In genomic region chr5:67065697-67066096, GRCh38 we compare ENCODE assay signal across 15 cellular contexts.
DNase-seq lines count a peak whose midpoint lies in the region; ATAC-seq and TF ChIP-seq lines count a peak whose summit lies in the region.
"Had no signal": no experiment of that assay in that cellular context is flagged by ENCODE, and none has a peak within 500 bp of the region (broad histone marks: within the 10 kb centered on the region; RNA-seq: fewer than 3 reads in every experiment).

No MANE protein-coding gene starts in this region.

- H3K9me3 ChIP-seq in DND-41 (ENCODE audit: insufficient read depth, low read length, severe bottlenecking) = no peaks in the 10 kb centered on the region
- H3K9me3 ChIP-seq in OCI-LY3 (ENCODE audit: insufficient read depth, low read length) = no peaks in the 10 kb centered on the region
- no peaks in the 10 kb centered on the region for H3K9me3 ChIP-seq in left lung
- H3K9me3 ChIP-seq: BLaER1 treated with 17β-estradiol and CSF1 and Interleukin-3, amounts not matched to agents 10 nM and 100 nM; SJCRH30 had no signal

- no peak for DNase-seq in activated CD4-positive, alpha-beta T cell treated with anti-CD3 and anti-CD28 coated beads for 36 hours
- no peak for DNase-seq in activated CD4-positive, alpha-beta T cell treated with anti-CD3 and anti-CD28 coated beads for 1 hour
- DNase-seq in DND-41 (no peak), left lung (no peak)
- DNase-seq: NCI-H2171, NCI-H446 treated with DMSO at 0.1 percent for 48 hours, NCI-H748 treated with DMSO at 0.1 percent for 48 hours, PC-3 had no signal

- H3K27me3 ChIP-seq in DND-41 (ENCODE audit: insufficient read depth, low read length, poor library complexity) (no peaks in the 10 kb centered on the region), OCI-LY3 (ENCODE audit: low read depth, low read length) (no peaks in the 10 kb centered on the region; the same call in 1 of the 2 replicates), left lung (no peaks in the 10 kb centered on the region)
- H3K27me3 ChIP-seq: BLaER1 treated with 17β-estradiol and CSF1 and Interleukin-3, amounts not matched to agents 10 nM and 100 nM; SJCRH30 had no signal

- H2AFZ ChIP-seq in DND-41 (ENCODE audit: low read depth, low read length) (no peak overlapping the region), OCI-LY3 (ENCODE audit: low read depth, low read length) (no peak overlapping the region)

- H3K36me3 Mint-ChIP-seq in activated CD4-positive, alpha-beta T cell treated with anti-CD3 and anti-CD28 coated beads for 36 hours (ENCODE audit: low read depth) = peaks cover 12% of the 10 kb centered on the region
- H3K36me3 Mint-ChIP-seq in stimulated activated memory B cell treated with anti-CD40 and anti-IgM and Interleukin-4, amounts not matched to agents 10 μg/mL and 1 μg/mL and 100 μg/mL, for 72 hours = peaks cover 14% of the 10 kb centered on the region

- peaks cover 26% of the 10 kb centered on the region for H3K4me1 Mint-ChIP-seq in activated CD4-positive, alpha-beta T cell treated with anti-CD3 and anti-CD28 coated beads for 36 hours
- H3K4me1 Mint-ChIP-seq in stimulated activated memory B cell treated with anti-CD40 and anti-IgM and Interleukin-4, amounts not matched to agents 10 μg/mL and 1 μg/mL and 100 μg/mL, for 72 hours = no peaks in the 10 kb centered on the region

- no peaks in the 10 kb centered on the region for H3K9me3 Mint-ChIP-seq in activated CD4-positive, alpha-beta T cell treated with anti-CD3 and anti-CD28 coated beads for 36 hours (ENCODE audit: low read depth)
- H3K9me3 Mint-ChIP-seq in stimulated activated memory B cell treated with anti-CD40 and anti-IgM and Interleukin-4, amounts not matched to agents 10 μg/mL and 1 μg/mL and 100 μg/mL, for 72 hours = no peaks in the 10 kb centered on the region

- no peaks in the 10 kb centered on the region for H3K79me2 ChIP-seq in DND-41 (ENCODE audit: insufficient read depth, low read length)
- no peaks in the 10 kb centered on the region for H3K79me2 ChIP-seq in OCI-LY3 (ENCODE audit: low read length)

- H3K4me2 ChIP-seq in DND-41 (ENCODE audit: insufficient read depth, low read length) (no peak overlapping the region), OCI-LY3 (ENCODE audit: low read length) (peak overlapping the region; percentile 55)
- H3K4me2 ChIP-seq: BLaER1 treated with 17β-estradiol and CSF1 and Interleukin-3, amounts not matched to agents 10 nM and 100 nM had no signal

- H3K36me3 ChIP-seq in DND-41 (ENCODE audit: insufficient read depth, low read length) (no peaks in the 10 kb centered on the region), OCI-LY3 (replicated peaks; ENCODE audit: low read depth, low read length) (no peaks in the 10 kb centered on the region), left lung (no peaks in the 10 kb centered on the region)
- H3K36me3 ChIP-seq: BLaER1 treated with 17β-estradiol and CSF1 and Interleukin-3, amounts not matched to agents 10 nM and 100 nM; SJCRH30 had no signal

- POLR2A ChIA-PET in activated CD4-positive, alpha-beta T cell treated with anti-CD3 and anti-CD28 coated beads for 36 hours (lab: Charles Lee) = no interaction called here

- H3K27me3 Mint-ChIP-seq in activated CD4-positive, alpha-beta T cell treated with anti-CD3 and anti-CD28 coated beads for 36 hours = no peaks in the 10 kb centered on the region
- H3K27me3 Mint-ChIP-seq in stimulated activated memory B cell treated with anti-CD40 and anti-IgM and Interleukin-4, amounts not matched to agents 10 μg/mL and 1 μg/mL and 100 μg/mL, for 72 hours = no peaks in the 10 kb centered on the region

- H3K27ac ChIP-seq in DND-41 (ENCODE audit: low read length) = no peak overlapping the region
- H3K27ac ChIP-seq in OCI-LY3 (ENCODE audit: low read length) = no peak overlapping the region
- H3K27ac ChIP-seq in left lung = peak overlapping the region in 1 of 2 donors; percentile 1
- H3K27ac ChIP-seq: BLaER1 treated with 17β-estradiol and CSF1 and Interleukin-3, amounts not matched to agents 10 nM and 100 nM; RWPE1; SJCRH30 had no signal

- H3K4me1 ChIP-seq in DND-41 (ENCODE audit: insufficient read depth, low read length) (no peaks in the 10 kb centered on the region), OCI-LY3 (ENCODE audit: low read length) (peaks cover 9% of the 10 kb centered on the region), left lung (peaks cover 0 to 4% of the 10 kb centered on the region in 2 donors)
- H3K4me1 ChIP-seq: SJCRH30 had no signal

- CTCF ChIA-PET in activated CD4-positive, alpha-beta T cell treated with anti-CD3 and anti-CD28 coated beads for 36 hours (lab: Charles Lee) = interaction anchor here (0.6 to 1.1 kb wide), 3 partner anchors 60 to 1242 kb away, joined by 3 read pairs; no protein-coding TSS in a partner anchor

- H4K20me1 ChIP-seq in DND-41 (ENCODE audit: insufficient read depth, low read length) (no peaks in the 10 kb centered on the region), OCI-LY3 (ENCODE audit: insufficient read depth, low read length) (no peaks in the 10 kb centered on the region)
- H4K20me1 ChIP-seq: BLaER1 treated with 17β-estradiol and CSF1 and Interleukin-3, amounts not matched to agents 10 nM and 100 nM had no signal

- H3K4me3 Mint-ChIP-seq in activated CD4-positive, alpha-beta T cell treated with anti-CD3 and anti-CD28 coated beads for 36 hours = no peak overlapping the region
- no peak overlapping the region for H3K4me3 Mint-ChIP-seq in stimulated activated memory B cell treated with anti-CD40 and anti-IgM and Interleukin-4, amounts not matched to agents 10 μg/mL and 1 μg/mL and 100 μg/mL, for 72 hours

- no peak overlapping the region for H3K27ac Mint-ChIP-seq in activated CD4-positive, alpha-beta T cell treated with anti-CD3 and anti-CD28 coated beads for 36 hours
- no peak overlapping the region for H3K27ac Mint-ChIP-seq in stimulated activated memory B cell treated with anti-CD40 and anti-IgM and Interleukin-4, amounts not matched to agents 10 μg/mL and 1 μg/mL and 100 μg/mL, for 72 hours

- intact Hi-C loops in activated CD4-positive, alpha-beta T cell treated with anti-CD3 and anti-CD28 coated beads for 36 hours (cut with DNase I, micrococcal nuclease) = loop anchor here (1.0 to 2.0 kb wide), 5 partner anchors 35 to 142 kb away; no protein-coding TSS in a partner anchor
- intact Hi-C loops in left lung (cut with DNase I) = no loop called here

- peak; percentile 90 for ATAC-seq in activated CD4-positive, alpha-beta T cell treated with anti-CD3 and anti-CD28 coated beads for 36 hours
- ATAC-seq in DND-41 (ENCODE audit: insufficient read depth, low read depth) = peak; percentile 61; the same call in 1 of the 3 replicates
- ATAC-seq in left lung = peak; percentile 57
- ATAC-seq in HG03457 (IDR thresholded peaks at IDR 0.05; ENCODE audit: unreplicated experiment) = no peak
- ATAC-seq in GM18861 (IDR thresholded peaks at IDR 0.05; ENCODE audit: unreplicated experiment) = no peak
- no peak for ATAC-seq in stimulated activated memory B cell treated with anti-CD40 and anti-IgM and Interleukin-4, amounts not matched to agents 10 μg/mL and 1 μg/mL and 100 μg/mL, for 72 hours
- ATAC-seq: PC-3 had no signal

- H3K4me3 ChIP-seq in DND-41 (ENCODE audit: low read depth in 1 of 2, low read length in 2 of 2) (no peak overlapping the region), OCI-LY3 (ENCODE audit: low read length) (no peak overlapping the region), left lung (no peak overlapping the region)
- H3K4me3 ChIP-seq: BLaER1 treated with 17β-estradiol and CSF1 and Interleukin-3, amounts not matched to agents 10 nM and 100 nM; SJCRH30 had no signal

- no peak for TF ChIP-seq CTCF in DND-41 (IDR thresholded peaks at IDR 0.05; ENCODE audit: borderline replicate concordance, extremely low read depth, low read length, poor library complexity, severe bottlenecking)
- no peak for TF ChIP-seq CTCF in OCI-LY3 (IDR thresholded peaks at IDR 0.05; ENCODE audit: low read depth, low read length)
- TF ChIP-seq CTCF in left lung (IDR thresholded peaks at IDR 0.05) = no peak

- no peak overlapping the region for H3K9ac ChIP-seq in DND-41 (ENCODE audit: low read depth, low read length)
- H3K9ac ChIP-seq in OCI-LY3 (ENCODE audit: low read length) = no peak overlapping the region
- H3K9ac ChIP-seq: BLaER1 treated with 17β-estradiol and CSF1 and Interleukin-3, amounts not matched to agents 10 nM and 100 nM had no signal

Comparison
In these comparisons a context has a peak if more than half of its experiments do, and no peak if none do; other contexts are left out.
1. ATAC-seq: peak in activated CD4-positive, alpha-beta T cell treated with anti-CD3 and anti-CD28 coated beads for 36 hours (single experiment), DND-41 (single experiment) and left lung (single experiment); none in HG03457 (single experiment), GM18861 (single experiment) and stimulated activated memory B cell treated with anti-CD40 and anti-IgM and Interleukin-4, amounts not matched to agents 10 μg/mL and 1 μg/mL and 100 μg/mL, for 72 hours (single experiment).
2. intact Hi-C loops: an anchor here in activated CD4-positive, alpha-beta T cell treated with anti-CD3 and anti-CD28 coated beads for 36 hours (1.0 to 2.0 kb wide); none called in left lung.